19 cellular contexts compared by ENCODE assay signal in genomic region chr10:133039823-133040704, GRCh38. TPM values are rescaled to one million over a fixed set of nuclear protein-coding genes. Genes with fewer than 3 reads are reported as not detected.
DNase-seq lines count a peak whose midpoint lies in the region; ATAC-seq, FAIRE-seq and TF ChIP-seq lines count a peak whose summit lies in the region.
"Had no signal": no experiment of that assay in that cellular context is flagged by ENCODE, and none has a peak within 500 bp of the region (broad histone marks: within the 10 kb centered on the region; RNA-seq: fewer than 3 reads in every experiment).

No MANE protein-coding gene starts in this region.

- no peak overlapping the region for H3K27ac ChIP-seq in body of pancreas
- no peak overlapping the region for H3K27ac ChIP-seq in HepG2 (ENCODE audit: extremely low read length, insufficient read depth, low read length)
- H3K27ac ChIP-seq: KMS-11 had no signal

- H3K27me3 ChIP-seq in body of pancreas = peaks cover 0 to 14% of the 10 kb centered on the region in 2 donors
- peaks cover 16 to 81% of the 10 kb centered on the region in 2 experiments; a peak in 4 of 5 replicates for H3K27me3 ChIP-seq in HepG2 (ENCODE audit: control insufficient read depth in 1 of 2, insufficient read depth in 2 of 2, low read length in 2 of 2)

- no peak for TF ChIP-seq RAD21 in HepG2 (CRISPR knock-in tag; IDR thresholded peaks at IDR 0.05)

- intact Hi-C loops in body of pancreas (cut with DNase I) = no loop called here
- intact Hi-C loops in HepG2 (cut with micrococcal nuclease; ENCODE audit: unreplicated experiment) = no loop called here
- intact Hi-C loops in sciatic nerve (cut with DNase I) = no loop called here

- ATAC-seq in body of pancreas = peak; percentile 18
- no peak for ATAC-seq in HepG2
- ATAC-seq in HG03045 (IDR thresholded peaks at IDR 0.05; ENCODE audit: unreplicated experiment) = no peak
- ATAC-seq in sciatic nerve = no peak
- ATAC-seq: HCT116 had no signal

- TF ChIP-seq CTCF in body of pancreas (IDR thresholded peaks at IDR 0.05) (no peak), HepG2 (CRISPR knock-in tag; IDR thresholded peaks at IDR 0.05) (no peak)

- in situ Hi-C loops in HepG2 (cut with HindIII; ENCODE audit: extremely low pct_ligation_motif_present, low pct_unique_long_range_greater_than_20kb) = no loop called here

- H3K9ac ChIP-seq in HepG2 (ENCODE audit: insufficient read depth, low read depth, low read length) = no peak overlapping the region
- H3K9ac ChIP-seq: KMS-11 had no signal

- no peak for TF ChIP-seq POLR2A in body of pancreas (IDR thresholded peaks at IDR 0.05)
- no peak for TF ChIP-seq POLR2A in HepG2 (IDR thresholded peaks at IDR 0.05; ENCODE audit: insufficient read depth in 1 of 2, low read depth in 2 of 2, low read length in 2 of 2)

- CTCF ChIA-PET in HepG2 (lab: Yijun Ruan, JAX; ENCODE audit: low intra/inter-chr PET ratio, low total read pairs) = no interaction called here

- no peak for FAIRE-seq in HepG2 (lab: Jason Lieb, UNC)

- no peak overlapping the region for H2AFZ ChIP-seq in HepG2 (ENCODE audit: low read length)
- H2AFZ ChIP-seq: GM23338 had no signal

- WGBS in body of pancreas, 2 donors = 42 to 46% methylated on average over 6 to 29 of the region's 33 CpGs
- WGBS in HepG2 (ENCODE audit: low lambda C conversion rate) = 16% methylated on average over 17 of the region's 33 CpGs

- no peaks in the 10 kb centered on the region for H3K9me3 ChIP-seq in body of pancreas
- H3K9me3 ChIP-seq in HepG2 (ENCODE audit: low read length) = no peaks in the 10 kb centered on the region
- H3K9me3 ChIP-seq: MG63 had no signal

- no peaks in the 10 kb centered on the region for H4K20me1 ChIP-seq in HepG2 (ENCODE audit: insufficient read depth, low read length)

- H3K79me2 ChIP-seq in HepG2 (ENCODE audit: insufficient read depth, low read length) = no peaks in the 10 kb centered on the region

- DNase-seq in SHP77 (lab: John Stamatoyannopoulos, UW) (peak; percentile 42 to 62), SHP77 treated with DMSO at 0.1 percent for 48 hours (lab: John Stamatoyannopoulos, UW) (no peak), NCI-H2196 (lab: John Stamatoyannopoulos, UW; ENCODE audit: unreplicated experiment) (peak; percentile 45), body of pancreas (peak; percentile 23 to 59 (median 52)), HepG2 (ENCODE audit: low spot score) (no peak), iPS-NIHi11 (ENCODE audit: low spot score) (no peak), sciatic nerve (ENCODE audit: low spot score) (no peak)
- DNase-seq: C1 segment of cervical spinal cord, EL, MG63, NCI-H1092 treated with DMSO at 0.1 percent for 48 hours, NCI-H1694 treated with DMSO at 0.1 percent for 48 hours, NCI-H446, NCI-H774, Right ventricle myocardium superior had no signal

- H3K4me3 ChIP-seq in body of pancreas (no peak overlapping the region), HepG2 (replicated peaks in 1 of 3; ENCODE audit: insufficient read depth in 1 of 3, low read depth in 2 of 3, low read length in 3 of 3) (no peak overlapping the region)
- H3K4me3 ChIP-seq: GM23338, MG63 had no signal

- H3K4me2 ChIP-seq in HepG2 (ENCODE audit: low read depth, low read length) = no peak overlapping the region
- H3K4me2 ChIP-seq: GM23338, KMS-11 had no signal

- no peak for TF ChIP-seq EP300 in HepG2 (IDR thresholded peaks at IDR 0.05; ENCODE audit: low read depth in 2 of 2, low read length in 2 of 2)
- no peak for TF ChIP-seq EP300 in HepG2 (CRISPR knock-in tag; IDR thresholded peaks at IDR 0.05; ENCODE audit: borderline replicate concordance)

- BruUV-seq in HepG2 (replicated peaks; lab: Mats Ljungman, UMichigan) = no TSS peak

- peaks cover 5% of the 10 kb centered on the region for H3K4me1 ChIP-seq in body of pancreas
- no peaks in the 10 kb centered on the region for H3K4me1 ChIP-seq in HepG2 (ENCODE audit: insufficient read depth, low read length)

- H3K36me3 ChIP-seq in body of pancreas (replicated peaks in 1 of 2; ENCODE audit: insufficient read depth in 1 of 2, low read depth in 2 of 2) = no peaks in the 10 kb centered on the region
- H3K36me3 ChIP-seq in HepG2 (replicated peaks in 1 of 2; ENCODE audit: control insufficient read depth in 1 of 2, insufficient read depth in 2 of 2, low read length in 2 of 2) = no peaks in the 10 kb centered on the region
- H3K36me3 ChIP-seq: MG63 had no signal

- POLR2A ChIA-PET in HepG2 (lab: Yijun Ruan, JAX) = no interaction called here

TF ChIP-seq in HepG2, 621 proteins besides CTCF, POLR2A, EP300 and RAD21:
- TF ChIP-seq REXO4 (CRISPR knock-in tag; IDR thresholded peaks at IDR 0.05; ENCODE audit: borderline replicate concordance) (no peak), EZH2 (conservative IDR thresholded peaks at IDR 0.05; ENCODE audit: low read depth, low read length) (0 out of 2 replicates have a peak, but pooled peaks have one; percentile 57), ZNF7 (CRISPR knock-in tag; IDR thresholded peaks at IDR 0.05) (no peak)
TF ChIP-seq in HepG2: peak in this region for 1.

RNA-seq across cellular contexts. Expression of gene ADGRA1, which starts 47.7 kb away (rescaled TPM):
- total RNA-seq in body of pancreas = under 1 TPM in 1 of 2 donors, not detected in 1; under 0.01 TPM
- not detected in 2 replicates for total RNA-seq in HepG2 (2016; rRNA removed; fragmentation: Illumina TruSeq; extraction: Trizol)
- total RNA-seq in HepG2 (2016; cell fraction: cytosol; rRNA removed; fragmentation: Illumina TruSeq; extraction: Trizol; ENCODE audit: low read depth) = not detected in 2 replicates
- not detected in 2 replicates for total RNA-seq in HepG2 (2016; cell fraction: insoluble cytoplasmic fraction; rRNA removed; fragmentation: Illumina TruSeq; extraction: Trizol)
- not detected in 2 replicates for total RNA-seq in HepG2 (2016; cell fraction: membrane; rRNA removed; fragmentation: Illumina TruSeq; extraction: Trizol)
- total RNA-seq in HepG2 (2016; cell fraction: nucleus; rRNA removed; fragmentation: Illumina TruSeq; extraction: Trizol) = not detected in 2 replicates
- not detected in 2 replicates for polyA plus RNA-seq in HepG2 (2011; rRNA removed)
- polyA plus RNA-seq in HepG2 (2011; cell fraction: cytosol; rRNA removed) = not detected in 2 replicates
- not detected in 2 replicates for polyA plus RNA-seq in HepG2 (2011; cell fraction: nucleus; rRNA removed)
- polyA plus RNA-seq in HepG2 (2012) = not detected in 2 replicates
- not detected in 2 replicates for polyA plus RNA-seq in HepG2 (2016; cell fraction: cytosol; fragmentation: Illumina TruSeq; extraction: Trizol; ENCODE audit: low read depth)
- polyA plus RNA-seq in HepG2 (2016; cell fraction: insoluble cytoplasmic fraction; fragmentation: Illumina TruSeq; extraction: Trizol; ENCODE audit: low read depth) = not detected in 2 replicates
- polyA plus RNA-seq in HepG2 (2016; cell fraction: membrane; fragmentation: Illumina TruSeq; extraction: Trizol; ENCODE audit: low read depth) = not detected in 2 replicates
- polyA plus RNA-seq in HepG2 (2016; cell fraction: nucleus; fragmentation: Illumina TruSeq; extraction: Trizol; ENCODE audit: insufficient read depth, low read depth) = not detected in 2 replicates
- polyA minus RNA-seq in HepG2 (2011; rRNA and poly(A)+ RNA removed; ENCODE audit: low replicate concordance) = not detected in 2 replicates
- not detected in 2 replicates for polyA minus RNA-seq in HepG2 (2011; cell fraction: cytosol; rRNA and poly(A)+ RNA removed)
- polyA minus RNA-seq in HepG2 (2011; cell fraction: nucleus; rRNA and poly(A)+ RNA removed) = not detected in 2 replicates
- 0.13 TPM for total RNA-seq in sciatic nerve
- total RNA-seq: Right ventricle myocardium superior had no signal

Comparison
In these comparisons a context has a peak if more than half of its experiments do, and no peak if none do; other contexts are left out.
1. DNase-seq: peak in SHP77 (2 of 2), NCI-H2196 (single experiment) and body of pancreas (4 of 4); none in SHP77 treated with DMSO at 0.1 percent for 48 hours (single experiment), HepG2 (single experiment), iPS-NIHi11 (single experiment) and sciatic nerve (single experiment).